In the genomic region with DNA sequence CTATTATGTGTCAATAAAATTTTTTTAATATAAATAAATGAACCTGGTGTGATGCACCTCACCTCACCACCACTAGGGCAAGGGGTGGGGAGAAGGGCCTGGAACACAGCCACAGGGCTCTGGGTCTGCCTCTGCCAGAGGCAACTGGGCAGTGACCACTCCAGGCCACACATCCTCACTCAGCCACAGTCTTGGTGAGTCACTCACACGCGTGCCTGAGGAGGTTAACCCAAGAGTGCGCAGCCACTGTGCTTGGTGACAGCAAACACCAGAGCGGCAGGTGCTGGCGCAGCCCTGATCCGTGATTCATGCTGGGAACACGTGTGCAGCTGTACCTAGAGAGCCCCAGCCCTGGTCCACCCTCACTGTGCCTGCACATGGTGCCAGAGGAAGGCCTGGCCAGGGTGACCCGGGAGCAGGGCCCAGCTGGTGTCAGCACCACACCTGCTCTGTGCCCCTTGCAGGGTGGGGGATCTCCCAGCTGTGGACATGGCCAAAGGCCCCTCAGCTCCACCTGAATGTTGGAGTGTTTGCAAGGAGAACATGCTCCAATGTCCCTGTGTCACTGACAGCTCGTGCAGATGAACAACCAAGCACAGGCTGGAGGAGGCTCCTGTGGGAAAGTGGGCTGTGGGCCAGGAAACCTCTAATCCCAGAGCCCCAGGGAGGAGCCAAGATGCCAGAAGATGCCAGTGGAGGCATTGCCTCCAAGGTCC, we compare ENCODE assay signal across 9 cellular contexts. TPM values are rescaled to one million over a fixed set of nuclear protein-coding genes. Genes with fewer than 3 reads are reported as not detected.
A peak's percentile ranks its signal among the peaks of the same experiment; 100 is the strongest.
DNase-seq lines count a peak whose midpoint lies in the region; ATAC-seq and TF ChIP-seq lines count a peak whose summit lies in the region.
"Had no signal": no experiment of that assay in that cellular context is flagged by ENCODE, and none has a peak within 500 bp of the region (broad histone marks: within the 10 kb centered on the region; RNA-seq: fewer than 3 reads in every experiment).

No MANE protein-coding gene starts in this region.

- no peaks in the 10 kb centered on the region for H3K27me3 Mint-ChIP-seq in type B pancreatic cell

- H3K9me3 ChIP-seq in SJSA1 (replicated peaks) = no peaks in the 10 kb centered on the region

- peaks cover 4% of the 10 kb centered on the region for H3K36me3 ChIP-seq in SJSA1

- H3K27me3 ChIP-seq in SJSA1 (replicated peaks) (no peaks in the 10 kb centered on the region), foreskin keratinocyte (no peaks in the 10 kb centered on the region)

- DNase-seq in AG08395 (ENCODE audit: low spot score) (peak; percentile 58), GM12865 (ENCODE audit: low read depth) (no peak), SJSA1 (ENCODE audit: low read depth in 1 of 2, low spot score in 2 of 2) (peak; percentile 9 to 62), foreskin keratinocyte (peak; percentile 67 to 83), type B pancreatic cell (ENCODE audit: extremely low spot score, unreplicated experiment) (no peak), amygdala (lab: John Stamatoyannopoulos, UW) (no peak)

- peaks cover 4% of the 10 kb centered on the region for H3K4me1 Mint-ChIP-seq in type B pancreatic cell (ENCODE audit: unreplicated experiment)

- H3K9me3 Mint-ChIP-seq in type B pancreatic cell = peaks cover 4% of the 10 kb centered on the region

- H3K4me1 ChIP-seq in SJSA1 (replicated peaks) = peaks cover 14% of the 10 kb centered on the region; the same call in 1 of the 2 replicates
- peaks cover 18% of the 10 kb centered on the region for H3K4me1 ChIP-seq in foreskin keratinocyte

- H3K27ac ChIP-seq in SJSA1 (no peak overlapping the region), foreskin keratinocyte (no peak overlapping the region)
- H3K27ac ChIP-seq: HL-60 had no signal

- peak; percentile 85 for ATAC-seq in foreskin keratinocyte
- no peak for ATAC-seq in HG02610 (IDR thresholded peaks at IDR 0.05; ENCODE audit: unreplicated experiment)
- no peak for ATAC-seq in activated CD4-positive, CD25-positive, alpha-beta regulatory T cell treated with anti-CD3 and anti-CD28 coated beads, Interleukin-2, amount 50 U/mL, for 24 hours

- H3K4me3 ChIP-seq in GM12865 (ENCODE audit: low read depth, low read length) = no peak overlapping the region
- H3K4me3 ChIP-seq in SJSA1 = no peak overlapping the region

- H3K27ac Mint-ChIP-seq in type B pancreatic cell = no peak overlapping the region

- peak; percentile 19 for TF ChIP-seq CTCF in GM12865 (IDR thresholded peaks at IDR 0.05; ENCODE audit: insufficient read depth, low read depth, low read length, missing control alignments)
- TF ChIP-seq CTCF in foreskin keratinocyte (conservative IDR thresholded peaks at IDR 0.05) = peak; percentile 71
- TF ChIP-seq CTCF in type B pancreatic cell (conservative IDR thresholded peaks at IDR 0.05) = peak; percentile 66

- peak overlapping the region; percentile 51 for H3K4me3 Mint-ChIP-seq in type B pancreatic cell

- H3K36me3 Mint-ChIP-seq in type B pancreatic cell = peaks cover 9% of the 10 kb centered on the region

RNA-seq across cellular contexts. Expression of a gene that starts 2.1 kb away (rescaled TPM):
- 32.7 and 33.1 TPM in 2 replicates for total RNA-seq in SJSA1 (2014; rRNA removed; shearing (Covaris generic))
- 28.8 and 29.4 TPM in 2 replicates for total RNA-seq in foreskin keratinocyte
- polyA plus RNA-seq in foreskin keratinocyte = 28.1 and 29.1 TPM in 2 replicates
- 53.6 and 56.4 TPM in 2 replicates for total RNA-seq in type B pancreatic cell (ENCODE audit: low replicate concordance)

Comparison
In these comparisons a context has a peak if more than half of its experiments do, and no peak if none do; other contexts are left out.
1. DNase-seq: peak in AG08395 (single experiment), SJSA1 (2 of 2) and foreskin keratinocyte (2 of 2); none in GM12865 (single experiment), type B pancreatic cell (single experiment) and amygdala (0 of 56).
2. CTCF ChIP-seq: peak in every context shown above with its lines; median percentile 71 in foreskin keratinocyte; 66 in type B pancreatic cell; 19 in GM12865.